12 cellular contexts compared by ENCODE assay signal in genomic region chr1:116586741-116587143, GRCh38. TPM values are rescaled to one million over a fixed set of nuclear protein-coding genes. Genes with fewer than 3 reads are reported as not detected.
DNase-seq lines count a peak whose midpoint lies in the region; ATAC-seq, FAIRE-seq and TF ChIP-seq lines count a peak whose summit lies in the region.
"Had no signal": no experiment of that assay in that cellular context is flagged by ENCODE, and none has a peak within 500 bp of the region (broad histone marks: within the 10 kb centered on the region; RNA-seq: fewer than 3 reads in every experiment).

No MANE protein-coding gene starts in this region.

- peaks cover 0 to 46% (median 24%) of the 10 kb centered on the region in 10 experiments; a peak in 13 of 20 replicates for H3K4me1 ChIP-seq in BLaER1 treated with 17β-estradiol and CSF1 and Interleukin-3, amounts not matched to agents 10 nM and 100 nM

- peaks cover 9 to 78% (median 43%) of the 10 kb centered on the region in 11 experiments for H3K36me3 ChIP-seq in BLaER1 treated with 17β-estradiol and CSF1 and Interleukin-3, amounts not matched to agents 10 nM and 100 nM

- H3K9me3 ChIP-seq in BLaER1 treated with 17β-estradiol and CSF1 and Interleukin-3, amounts not matched to agents 10 nM and 100 nM (replicated peaks in 1 of 11), result no peaks in the 10 kb centered on the region

- H3K4me3 ChIP-seq in BLaER1 treated with 17β-estradiol and CSF1 and Interleukin-3, amounts not matched to agents 10 nM and 100 nM, result no peak overlapping the region
- H3K4me3 ChIP-seq: GM23248, lung had no signal

- no peak overlapping the region for H3K27ac Mint-ChIP-seq in activated T-helper 2 cell treated with anti-CD3 and anti-CD28 coated beads, Interferon-gamma antibody, Interleukin-2, Interleukin-4, amounts not matched to agents 10 μg/mL and 5 μg/mL and 100 μg/mL, durations not matched to agents 14 hours and 24 hours and 36 hours

- H3K4me1 Mint-ChIP-seq in activated T-helper 2 cell treated with anti-CD3 and anti-CD28 coated beads, Interferon-gamma antibody, Interleukin-2, Interleukin-4, amounts not matched to agents 10 μg/mL and 5 μg/mL and 100 μg/mL, durations not matched to agents 14 hours and 24 hours and 36 hours (ENCODE audit: low read depth), result peaks cover 10% of the 10 kb centered on the region

- peak; percentile 56 for ATAC-seq in GM21423 (IDR thresholded peaks at IDR 0.05; ENCODE audit: unreplicated experiment)
- peak; percentile 57 for ATAC-seq in HG03342 (IDR thresholded peaks at IDR 0.05; ENCODE audit: unreplicated experiment)
- no peak for ATAC-seq in left lobe of liver

- H3K36me3 Mint-ChIP-seq in activated T-helper 2 cell treated with anti-CD3 and anti-CD28 coated beads, Interferon-gamma antibody, Interleukin-2, Interleukin-4, amounts not matched to agents 10 μg/mL and 5 μg/mL and 100 μg/mL, durations not matched to agents 14 hours and 24 hours and 36 hours (ENCODE audit: low read depth), result no peaks in the 10 kb centered on the region

- H3K4me3 Mint-ChIP-seq in activated T-helper 2 cell treated with anti-CD3 and anti-CD28 coated beads, Interferon-gamma antibody, Interleukin-2, Interleukin-4, amounts not matched to agents 10 μg/mL and 5 μg/mL and 100 μg/mL, durations not matched to agents 14 hours and 24 hours and 36 hours (ENCODE audit: low read depth), result no peak overlapping the region
- H3K4me3 Mint-ChIP-seq: brain had no signal

- peak overlapping the region in 1 of 11 experiments; percentile 6; a peak in 2 of 22 replicates for H3K27ac ChIP-seq in BLaER1 treated with 17β-estradiol and CSF1 and Interleukin-3, amounts not matched to agents 10 nM and 100 nM
- H3K27ac ChIP-seq: GM23248 had no signal

- no peak for TF ChIP-seq POLR2A in GM12892 (IDR thresholded peaks at IDR 0.05; ENCODE audit: low read depth, low read length)

- peak overlapping the region in 8 of 11 experiments; percentile 10 to 76 (median 46); a peak in 13 of 22 replicates for H3K4me2 ChIP-seq in BLaER1 treated with 17β-estradiol and CSF1 and Interleukin-3, amounts not matched to agents 10 nM and 100 nM

- DNase-seq in dedifferentiated amniotic fluid mesenchymal stem cell (ENCODE audit: extremely low spot score) (peak; percentile 63), left lobe of liver (ENCODE audit: low spot score) (no peak), GM12892 (ENCODE audit: insufficient read length) (no peak)
- no peak for DNase-seq in activated naive CD4-positive, alpha-beta T cell (lab: John Stamatoyannopoulos, UW)
- DNase-seq in activated T-helper 2 cell treated with anti-CD3 and anti-CD28 coated beads, Interferon-gamma antibody, Interleukin-2, Interleukin-4, amounts not matched to agents 10 μg/mL and 5 μg/mL and 100 μg/mL, durations not matched to agents 14 hours and 24 hours and 36 hours (ENCODE audit: low spot score), result no peak
- DNase-seq: GDM1, GM23248 had no signal

- 0 out of 22 replicates have a peak overlapping the region, but pooled peaks of 1 of the 11 experiments have one; percentile 1 for H3K9ac ChIP-seq in BLaER1 treated with 17β-estradiol and CSF1 and Interleukin-3, amounts not matched to agents 10 nM and 100 nM
- H3K9ac ChIP-seq: GM23248 had no signal

- H3K9me3 Mint-ChIP-seq in activated T-helper 2 cell treated with anti-CD3 and anti-CD28 coated beads, Interferon-gamma antibody, Interleukin-2, Interleukin-4, amounts not matched to agents 10 μg/mL and 5 μg/mL and 100 μg/mL, durations not matched to agents 14 hours and 24 hours and 36 hours, result no peaks in the 10 kb centered on the region
- H3K9me3 Mint-ChIP-seq: brain had no signal

- intact Hi-C loops in activated T-helper 2 cell treated with anti-CD3 and anti-CD28 coated beads, Interferon-gamma antibody, Interleukin-2, Interleukin-4, amounts not matched to agents 10 μg/mL and 5 μg/mL and 100 μg/mL, durations not matched to agents 14 hours and 24 hours and 36 hours (cut with micrococcal nuclease), result no loop called here

- H3K27me3 ChIP-seq in BLaER1 treated with 17β-estradiol and CSF1 and Interleukin-3, amounts not matched to agents 10 nM and 100 nM, result no peaks in the 10 kb centered on the region

- no peaks in the 10 kb centered on the region for H3K27me3 Mint-ChIP-seq in activated T-helper 2 cell treated with anti-CD3 and anti-CD28 coated beads, Interferon-gamma antibody, Interleukin-2, Interleukin-4, amounts not matched to agents 10 μg/mL and 5 μg/mL and 100 μg/mL, durations not matched to agents 14 hours and 24 hours and 36 hours (ENCODE audit: low read depth)
- H3K27me3 Mint-ChIP-seq: brain had no signal

- no peaks in the 10 kb centered on the region for H4K20me1 ChIP-seq in BLaER1 treated with 17β-estradiol and CSF1 and Interleukin-3, amounts not matched to agents 10 nM and 100 nM

- FAIRE-seq in GM12892 (lab: Jason Lieb, UNC), result no peak

RNA-seq across cellular contexts. Expression of gene CD58, which starts 15.9 kb away (rescaled TPM):
- total RNA-seq in left lobe of liver, result 2.7 TPM
- total RNA-seq in activated T-helper 2 cell treated with anti-CD3 and anti-CD28 coated beads, Interferon-gamma antibody, Interleukin-2, Interleukin-4, amounts not matched to agents 10 μg/mL and 5 μg/mL and 100 μg/mL, durations not matched to agents 14 hours and 24 hours and 36 hours, result 40.6 and 40.9 TPM in 2 replicates
- polyA plus RNA-seq in GM12892 (2012; ENCODE audit: missing spikeins), result 172 TPM

Comparison
In these comparisons a context has a peak if more than half of its experiments do, and no peak if none do; other contexts are left out.
1. RNA of gene CD58, which starts 15.9 kb away (total RNA-seq): 40.6 to 40.9 TPM in activated T-helper 2 cell treated with anti-CD3 and anti-CD28 coated beads, Interferon-gamma antibody, Interleukin-2, Interleukin-4, amounts not matched to agents 10 μg/mL and 5 μg/mL and 100 μg/mL, durations not matched to agents 14 hours and 24 hours and 36 hours; 2.7 TPM in left lobe of liver (single experiment); every median in the first group is over 10 times any median in the second.